ENCODE assay signal across 1 cellular context in the genomic region with DNA sequence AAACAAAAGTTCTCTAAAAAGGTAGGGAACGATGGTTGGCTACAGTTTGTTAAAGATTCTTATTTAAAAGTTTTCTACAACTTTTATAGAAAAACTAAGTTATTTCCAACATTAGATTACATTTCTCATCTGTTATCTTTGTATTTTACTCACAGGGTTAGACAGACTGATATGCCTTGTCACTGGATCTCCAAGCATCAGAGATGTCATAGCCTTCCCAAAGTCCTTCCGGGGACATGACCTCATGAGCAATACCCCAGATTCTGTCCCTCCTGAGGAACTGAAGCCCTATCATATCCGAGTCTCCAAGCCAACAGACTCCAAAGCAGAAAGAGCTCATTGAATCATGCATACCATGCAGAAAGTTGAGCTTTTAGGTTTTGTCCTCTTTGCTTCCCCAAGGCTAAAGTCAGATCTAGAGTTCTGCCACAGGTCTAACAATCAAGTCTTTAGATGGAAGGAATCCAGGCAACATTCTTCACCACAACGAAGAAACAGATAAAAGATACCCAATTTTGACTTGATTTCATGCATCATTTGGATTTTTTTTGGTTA.
TF ChIP-seq lines count a peak whose summit lies in the region.

No MANE protein-coding gene starts in this region.

TF ChIP-seq in WTC11, 78 proteins besides CTCF, POLR2A, EP300 and RAD21 (continued from another document):
- TF ChIP-seq, protein P1, sequence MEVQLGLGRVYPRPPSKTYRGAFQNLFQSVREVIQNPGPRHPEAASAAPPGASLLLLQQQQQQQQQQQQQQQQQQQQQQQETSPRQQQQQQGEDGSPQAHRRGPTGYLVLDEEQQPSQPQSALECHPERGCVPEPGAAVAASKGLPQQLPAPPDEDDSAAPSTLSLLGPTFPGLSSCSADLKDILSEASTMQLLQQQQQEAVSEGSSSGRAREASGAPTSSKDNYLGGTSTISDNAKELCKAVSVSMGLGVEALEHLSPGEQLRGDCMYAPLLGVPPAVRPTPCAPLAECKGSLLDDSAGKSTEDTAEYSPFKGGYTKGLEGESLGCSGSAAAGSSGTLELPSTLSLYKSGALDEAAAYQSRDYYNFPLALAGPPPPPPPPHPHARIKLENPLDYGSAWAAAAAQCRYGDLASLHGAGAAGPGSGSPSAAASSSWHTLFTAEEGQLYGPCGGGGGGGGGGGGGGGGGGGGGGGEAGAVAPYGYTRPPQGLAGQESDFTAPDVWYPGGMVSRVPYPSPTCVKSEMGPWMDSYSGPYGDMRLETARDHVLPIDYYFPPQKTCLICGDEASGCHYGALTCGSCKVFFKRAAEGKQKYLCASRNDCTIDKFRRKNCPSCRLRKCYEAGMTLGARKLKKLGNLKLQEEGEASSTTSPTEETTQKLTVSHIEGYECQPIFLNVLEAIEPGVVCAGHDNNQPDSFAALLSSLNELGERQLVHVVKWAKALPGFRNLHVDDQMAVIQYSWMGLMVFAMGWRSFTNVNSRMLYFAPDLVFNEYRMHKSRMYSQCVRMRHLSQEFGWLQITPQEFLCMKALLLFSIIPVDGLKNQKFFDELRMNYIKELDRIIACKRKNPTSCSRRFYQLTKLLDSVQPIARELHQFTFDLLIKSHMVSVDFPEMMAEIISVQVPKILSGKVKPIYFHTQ (CRISPR knock-in tag; IDR thresholded peaks at IDR 0.05), result 0 out of 2 replicates have a peak, but pooled peaks have one; percentile 56
- TF ChIP-seq EMX1 (CRISPR knock-in tag; IDR thresholded peaks at IDR 0.05), result peak; percentile 72; the same call in 1 of the 2 replicates
